17 cellular contexts compared by ENCODE assay signal in the genomic region with DNA sequence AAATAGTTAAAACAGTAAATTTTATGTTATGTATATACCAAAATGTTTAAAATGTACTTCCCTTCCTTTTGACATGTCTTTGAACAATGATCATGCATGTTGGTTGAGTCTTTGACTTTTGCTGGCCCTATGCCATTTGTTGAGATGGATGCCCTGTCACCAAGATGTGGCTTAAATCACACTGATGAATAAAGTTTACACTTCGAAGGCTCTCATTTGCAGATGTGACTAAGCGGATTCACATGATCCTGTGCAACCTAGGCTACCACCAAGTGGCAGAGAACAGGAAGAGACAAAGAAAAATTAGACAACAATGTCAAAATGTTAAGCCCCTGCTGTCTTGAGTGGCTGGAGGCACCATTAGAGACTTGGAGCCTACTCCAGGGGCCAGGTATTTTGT.
A peak's percentile ranks its signal among the peaks of the same experiment; 100 is the strongest.
DNase-seq lines count a peak whose midpoint lies in the region; ATAC-seq and TF ChIP-seq lines count a peak whose summit lies in the region.
"Had no signal": no experiment of that assay in that cellular context is flagged by ENCODE, and none has a peak within 500 bp of the region (broad histone marks: within the 10 kb centered on the region; RNA-seq: fewer than 3 reads in every experiment).

No MANE protein-coding gene starts in this region.

- in situ Hi-C loops in SK-MEL-5 (cut with HindIII; ENCODE audit: low pct_unique_long_range_greater_than_20kb, low sequenced_read_pairs) = no loop called here

- H3K9me3 Mint-ChIP-seq in immature natural killer cell = no peaks in the 10 kb centered on the region

- ATAC-seq in HG03571 (IDR thresholded peaks at IDR 0.05; ENCODE audit: unreplicated experiment) = no peak
- ATAC-seq: SK-N-SH treated with all-trans-retinoic acid at 6 μM for 48 hours had no signal

- peak; percentile 18 for DNase-seq in AG10803 (ENCODE audit: low read depth)
- DNase-seq in M059J (ENCODE audit: low read depth) = peak; percentile 30
- peak; percentile 26 for DNase-seq in SK-MEL-5 (ENCODE audit: low read depth, low spot score)
- peak; percentile 15 for DNase-seq in left kidney (ENCODE audit: low read depth, low spot score)
- no peak for DNase-seq in immature natural killer cell
- DNase-seq in NK-92 (lab: John Stamatoyannopoulos, UW; ENCODE audit: unreplicated experiment) = no peak
- DNase-seq: CD4-positive, alpha-beta memory T cell; DMS79 treated with DMSO at 0.1 percent for 48 hours; GOT3; IMR-90; NCI-H1417 treated with DMSO at 0.1 percent for 48 hours; NCI-H1930; NCI-H774; SHP77; T-helper 1 cell had no signal

- no peak overlapping the region for H3K4me3 Mint-ChIP-seq in immature natural killer cell
- H3K4me3 Mint-ChIP-seq: CD4-positive, alpha-beta memory T cell had no signal

- no peak overlapping the region for H3K27ac Mint-ChIP-seq in immature natural killer cell
- H3K27ac Mint-ChIP-seq: CD4-positive, alpha-beta memory T cell had no signal

- TF ChIP-seq CTCF in AG10803 (conservative IDR thresholded peaks at IDR 0.05; ENCODE audit: low read length) = peak; percentile 38; the same call in 1 of the 2 replicates

- peaks cover 8 to 20% (median 19%) of the 10 kb centered on the region in 3 donors for H3K36me3 Mint-ChIP-seq in immature natural killer cell

- no peak overlapping the region for H3K4me3 ChIP-seq in AG10803 (ENCODE audit: low read length)

- H3K4me1 Mint-ChIP-seq in immature natural killer cell = peaks cover 0 to 3% of the 10 kb centered on the region in 2 donors
- H3K4me1 Mint-ChIP-seq: CD4-positive, alpha-beta memory T cell had no signal

- H3K27me3 Mint-ChIP-seq in immature natural killer cell (ENCODE audit: low read depth in 3 of 3) = no peaks in the 10 kb centered on the region
- H3K27me3 Mint-ChIP-seq: CD4-positive, alpha-beta memory T cell had no signal

Comparison
In these comparisons a context has a peak if more than half of its experiments do, and no peak if none do; other contexts are left out.
1. DNase-seq: peak in AG10803 (single experiment), M059J (single experiment), SK-MEL-5 (single experiment) and left kidney (single experiment); none in immature natural killer cell (0 of 3) and NK-92 (single experiment).